Comparison of ENCODE assay signal across 23 cellular contexts in the genomic region with DNA sequence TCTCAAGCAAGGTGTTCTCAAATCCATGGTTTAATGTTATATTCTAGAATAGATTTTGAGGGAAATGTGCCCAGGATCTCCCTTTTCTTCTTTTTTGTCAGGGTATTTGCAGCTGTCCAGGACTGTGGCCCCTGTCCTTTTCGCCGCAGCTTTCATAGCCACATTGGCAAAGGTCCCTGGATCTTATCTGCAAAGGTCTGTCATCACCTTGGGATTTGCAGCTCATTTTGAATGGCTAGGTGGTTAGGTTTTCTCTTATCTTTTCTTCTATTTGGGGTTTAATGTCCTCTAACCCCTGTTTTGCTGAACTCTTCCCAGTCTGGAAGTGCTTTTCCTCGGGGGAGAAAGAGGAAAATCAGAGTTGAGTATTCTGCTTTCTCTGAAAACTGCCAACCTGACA. TPM values are rescaled to one million over a fixed set of nuclear protein-coding genes. Genes with fewer than 3 reads are reported as not detected.
"Had no signal": no experiment of that assay in that cellular context is flagged by ENCODE, and none has a peak within 500 bp of the region (broad histone marks: within the 10 kb centered on the region; RNA-seq: fewer than 3 reads in every experiment).

No MANE protein-coding gene starts in this region.

- ATAC-seq: Panc1, PC-3 had no signal

- DNase-seq: Karpas-422, KG1, MM.1S, NCI-H1092 treated with DMSO at 0.1 percent for 48 hours, NCI-H1436, NCI-H187, NCI-H2029, NCI-H2081 treated with DMSO at 0.1 percent for 48 hours, NCI-H2171, NCI-H226, NCI-H446, NCI-H510A, NCI-H524 treated with DMSO at 0.1 percent for 48 hours, NCI-H69, NCI-H774, PC-3, SHP77, SK-N-SH, SW 1271 had no signal

- H3K9ac ChIP-seq: SK-N-SH had no signal

- H3K9me3 ChIP-seq: SK-N-SH had no signal

RNA-seq across cellular contexts. Expression of a gene that starts 11.7 kb away (rescaled TPM):
- total RNA-seq: HT-29, PC-3, SK-MEL-5 had no signal

RNA-seq across cellular contexts. Expression of a gene that starts 19.4 kb away (rescaled TPM):
- total RNA-seq: HT-29, M059J, PC-3 had no signal
- polyA plus RNA-seq: SK-N-SH had no signal
